ENCODE assay signal across 1 cellular context in genomic region chr11:68471360-68472340, GRCh38.
TF ChIP-seq lines count a peak whose summit lies in the region.

No MANE protein-coding gene starts in this region.

TF ChIP-seq in H1, 55 proteins besides CTCF, POLR2A, EP300 and RAD21 (continued from another document):
- no peak for TF ChIP-seq POU5F1 (IDR thresholded peaks at IDR 0.05; ENCODE audit: low read depth, low read length)
TF ChIP-seq in H1: peak in this region for 0.
